1 cellular context compared by ENCODE assay signal in the genomic region with DNA sequence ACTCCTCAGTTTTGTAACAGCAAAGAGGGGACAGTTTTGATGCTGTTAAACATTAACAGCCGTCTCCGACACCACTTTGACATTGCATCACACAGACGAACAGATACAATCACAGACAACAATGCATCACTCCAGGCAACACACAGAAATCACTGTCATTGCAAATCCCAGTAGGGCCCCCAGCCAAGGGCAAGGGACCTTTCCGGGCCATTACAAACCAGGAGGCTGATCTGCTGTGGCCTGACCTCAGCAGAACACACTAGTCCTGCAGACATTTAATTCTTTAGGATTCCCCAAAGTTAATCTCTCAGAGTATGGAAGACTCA.
TF ChIP-seq lines count a peak whose summit lies in the region.

No MANE protein-coding gene starts in this region.

TF ChIP-seq in HepG2, 621 proteins besides CTCF, POLR2A, EP300 and RAD21 (continued from another document and continues in another):
- TF ChIP-seq, protein P1, sequence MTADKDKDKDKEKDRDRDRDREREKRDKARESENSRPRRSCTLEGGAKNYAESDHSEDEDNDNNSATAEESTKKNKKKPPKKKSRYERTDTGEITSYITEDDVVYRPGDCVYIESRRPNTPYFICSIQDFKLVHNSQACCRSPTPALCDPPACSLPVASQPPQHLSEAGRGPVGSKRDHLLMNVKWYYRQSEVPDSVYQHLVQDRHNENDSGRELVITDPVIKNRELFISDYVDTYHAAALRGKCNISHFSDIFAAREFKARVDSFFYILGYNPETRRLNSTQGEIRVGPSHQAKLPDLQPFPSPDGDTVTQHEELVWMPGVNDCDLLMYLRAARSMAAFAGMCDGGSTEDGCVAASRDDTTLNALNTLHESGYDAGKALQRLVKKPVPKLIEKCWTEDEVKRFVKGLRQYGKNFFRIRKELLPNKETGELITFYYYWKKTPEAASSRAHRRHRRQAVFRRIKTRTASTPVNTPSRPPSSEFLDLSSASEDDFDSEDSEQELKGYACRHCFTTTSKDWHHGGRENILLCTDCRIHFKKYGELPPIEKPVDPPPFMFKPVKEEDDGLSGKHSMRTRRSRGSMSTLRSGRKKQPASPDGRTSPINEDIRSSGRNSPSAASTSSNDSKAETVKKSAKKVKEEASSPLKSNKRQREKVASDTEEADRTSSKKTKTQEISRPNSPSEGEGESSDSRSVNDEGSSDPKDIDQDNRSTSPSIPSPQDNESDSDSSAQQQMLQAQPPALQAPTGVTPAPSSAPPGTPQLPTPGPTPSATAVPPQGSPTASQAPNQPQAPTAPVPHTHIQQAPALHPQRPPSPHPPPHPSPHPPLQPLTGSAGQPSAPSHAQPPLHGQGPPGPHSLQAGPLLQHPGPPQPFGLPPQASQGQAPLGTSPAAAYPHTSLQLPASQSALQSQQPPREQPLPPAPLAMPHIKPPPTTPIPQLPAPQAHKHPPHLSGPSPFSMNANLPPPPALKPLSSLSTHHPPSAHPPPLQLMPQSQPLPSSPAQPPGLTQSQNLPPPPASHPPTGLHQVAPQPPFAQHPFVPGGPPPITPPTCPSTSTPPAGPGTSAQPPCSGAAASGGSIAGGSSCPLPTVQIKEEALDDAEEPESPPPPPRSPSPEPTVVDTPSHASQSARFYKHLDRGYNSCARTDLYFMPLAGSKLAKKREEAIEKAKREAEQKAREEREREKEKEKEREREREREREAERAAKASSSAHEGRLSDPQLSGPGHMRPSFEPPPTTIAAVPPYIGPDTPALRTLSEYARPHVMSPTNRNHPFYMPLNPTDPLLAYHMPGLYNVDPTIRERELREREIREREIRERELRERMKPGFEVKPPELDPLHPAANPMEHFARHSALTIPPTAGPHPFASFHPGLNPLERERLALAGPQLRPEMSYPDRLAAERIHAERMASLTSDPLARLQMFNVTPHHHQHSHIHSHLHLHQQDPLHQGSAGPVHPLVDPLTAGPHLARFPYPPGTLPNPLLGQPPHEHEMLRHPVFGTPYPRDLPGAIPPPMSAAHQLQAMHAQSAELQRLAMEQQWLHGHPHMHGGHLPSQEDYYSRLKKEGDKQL (CRISPR knock-in tag; IDR thresholded peaks at IDR 0.05; ENCODE audit: low read depth): 0 out of 2 replicates have a peak, but pooled peaks have one; percentile 20
- TF ChIP-seq, protein P2, sequence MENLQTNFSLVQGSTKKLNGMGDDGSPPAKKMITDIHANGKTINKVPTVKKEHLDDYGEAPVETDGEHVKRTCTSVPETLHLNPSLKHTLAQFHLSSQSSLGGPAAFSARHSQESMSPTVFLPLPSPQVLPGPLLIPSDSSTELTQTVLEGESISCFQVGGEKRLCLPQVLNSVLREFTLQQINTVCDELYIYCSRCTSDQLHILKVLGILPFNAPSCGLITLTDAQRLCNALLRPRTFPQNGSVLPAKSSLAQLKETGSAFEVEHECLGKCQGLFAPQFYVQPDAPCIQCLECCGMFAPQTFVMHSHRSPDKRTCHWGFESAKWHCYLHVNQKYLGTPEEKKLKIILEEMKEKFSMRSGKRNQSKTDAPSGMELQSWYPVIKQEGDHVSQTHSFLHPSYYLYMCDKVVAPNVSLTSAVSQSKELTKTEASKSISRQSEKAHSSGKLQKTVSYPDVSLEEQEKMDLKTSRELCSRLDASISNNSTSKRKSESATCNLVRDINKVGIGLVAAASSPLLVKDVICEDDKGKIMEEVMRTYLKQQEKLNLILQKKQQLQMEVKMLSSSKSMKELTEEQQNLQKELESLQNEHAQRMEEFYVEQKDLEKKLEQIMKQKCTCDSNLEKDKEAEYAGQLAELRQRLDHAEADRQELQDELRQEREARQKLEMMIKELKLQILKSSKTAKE (CRISPR knock-in tag; IDR thresholded peaks at IDR 0.05; ENCODE audit: borderline replicate concordance): 0 out of 2 replicates have a peak, but pooled peaks have one; percentile 25
- TF ChIP-seq SKI (IDR thresholded peaks at IDR 0.05; ENCODE audit: partially characterized antibody): peak; percentile 65
- no peak for TF ChIP-seq ZNF619 (CRISPR knock-in tag; IDR thresholded peaks at IDR 0.05)
- no peak for TF ChIP-seq GRHL1 (CRISPR knock-in tag; conservative IDR thresholded peaks at IDR 0.05)
- no peak for TF ChIP-seq AHR (CRISPR knock-in tag; IDR thresholded peaks at IDR 0.05)
- TF ChIP-seq RBM39 (IDR thresholded peaks at IDR 0.05; ENCODE audit: low read depth, low read length, poor library complexity, severe bottlenecking): no peak
- TF ChIP-seq ARID3A (IDR thresholded peaks at IDR 0.05; ENCODE audit: low read depth, low read length): peak; percentile 47; the same call in 1 of the 2 replicates
- no peak for TF ChIP-seq HBP1 (CRISPR knock-in tag; IDR thresholded peaks at IDR 0.05; ENCODE audit: low read depth)
- TF ChIP-seq HNF1A (IDR thresholded peaks at IDR 0.05; ENCODE audit: low read depth): peak; percentile 87
- peak; percentile 94 for TF ChIP-seq HNF1A (CRISPR knock-in tag; IDR thresholded peaks at IDR 0.05; ENCODE audit: borderline replicate concordance)
- no peak for TF ChIP-seq ARNTL (CRISPR knock-in tag; IDR thresholded peaks at IDR 0.05)
- no peak for TF ChIP-seq ARNT (IDR thresholded peaks at IDR 0.05)
- no peak for TF ChIP-seq ZNF530 (CRISPR knock-in tag; IDR thresholded peaks at IDR 0.05; ENCODE audit: low read depth)
- TF ChIP-seq HDAC2 (CRISPR knock-in tag; IDR thresholded peaks at IDR 0.05): peak; percentile 55
- peak; percentile 77 for TF ChIP-seq GATAD2A (CRISPR knock-in tag; IDR thresholded peaks at IDR 0.05)
- TF ChIP-seq NAIF1 (CRISPR knock-in tag; IDR thresholded peaks at IDR 0.05; ENCODE audit: borderline replicate concordance): no peak
- no peak for TF ChIP-seq ZNF235 (CRISPR knock-in tag; IDR thresholded peaks at IDR 0.05; ENCODE audit: borderline replicate concordance)
- TF ChIP-seq ZNF253 (CRISPR knock-in tag; IDR thresholded peaks at IDR 0.05; ENCODE audit: borderline replicate concordance): no peak
- TF ChIP-seq THAP11 (CRISPR knock-in tag; IDR thresholded peaks at IDR 0.05): 0 out of 2 replicates have a peak, but pooled peaks have one; percentile 26
- TF ChIP-seq XRCC5 (optimal IDR thresholded peaks at IDR 0.05; ENCODE audit: low read length): no peak
- TF ChIP-seq HMG20A (CRISPR knock-in tag; IDR thresholded peaks at IDR 0.05; ENCODE audit: borderline replicate concordance): peak; percentile 58; the same call in 1 of the 2 replicates
- no peak for TF ChIP-seq HOXA3 (CRISPR knock-in tag; IDR thresholded peaks at IDR 0.05)
- peak; percentile 40; the same call in 1 of the 2 replicates for TF ChIP-seq NR2C2 (CRISPR knock-in tag; IDR thresholded peaks at IDR 0.05; ENCODE audit: borderline replicate concordance)
- TF ChIP-seq CEBPG (CRISPR knock-in tag; IDR thresholded peaks at IDR 0.05): peak; percentile 88
- no peak for TF ChIP-seq ZBTB10 (CRISPR knock-in tag; IDR thresholded peaks at IDR 0.05; ENCODE audit: borderline replicate concordance)
- 0 out of 2 replicates have a peak, but pooled peaks have one; percentile 37 for TF ChIP-seq NCOA2 (CRISPR knock-in tag; IDR thresholded peaks at IDR 0.05)
- TF ChIP-seq, protein P3, sequence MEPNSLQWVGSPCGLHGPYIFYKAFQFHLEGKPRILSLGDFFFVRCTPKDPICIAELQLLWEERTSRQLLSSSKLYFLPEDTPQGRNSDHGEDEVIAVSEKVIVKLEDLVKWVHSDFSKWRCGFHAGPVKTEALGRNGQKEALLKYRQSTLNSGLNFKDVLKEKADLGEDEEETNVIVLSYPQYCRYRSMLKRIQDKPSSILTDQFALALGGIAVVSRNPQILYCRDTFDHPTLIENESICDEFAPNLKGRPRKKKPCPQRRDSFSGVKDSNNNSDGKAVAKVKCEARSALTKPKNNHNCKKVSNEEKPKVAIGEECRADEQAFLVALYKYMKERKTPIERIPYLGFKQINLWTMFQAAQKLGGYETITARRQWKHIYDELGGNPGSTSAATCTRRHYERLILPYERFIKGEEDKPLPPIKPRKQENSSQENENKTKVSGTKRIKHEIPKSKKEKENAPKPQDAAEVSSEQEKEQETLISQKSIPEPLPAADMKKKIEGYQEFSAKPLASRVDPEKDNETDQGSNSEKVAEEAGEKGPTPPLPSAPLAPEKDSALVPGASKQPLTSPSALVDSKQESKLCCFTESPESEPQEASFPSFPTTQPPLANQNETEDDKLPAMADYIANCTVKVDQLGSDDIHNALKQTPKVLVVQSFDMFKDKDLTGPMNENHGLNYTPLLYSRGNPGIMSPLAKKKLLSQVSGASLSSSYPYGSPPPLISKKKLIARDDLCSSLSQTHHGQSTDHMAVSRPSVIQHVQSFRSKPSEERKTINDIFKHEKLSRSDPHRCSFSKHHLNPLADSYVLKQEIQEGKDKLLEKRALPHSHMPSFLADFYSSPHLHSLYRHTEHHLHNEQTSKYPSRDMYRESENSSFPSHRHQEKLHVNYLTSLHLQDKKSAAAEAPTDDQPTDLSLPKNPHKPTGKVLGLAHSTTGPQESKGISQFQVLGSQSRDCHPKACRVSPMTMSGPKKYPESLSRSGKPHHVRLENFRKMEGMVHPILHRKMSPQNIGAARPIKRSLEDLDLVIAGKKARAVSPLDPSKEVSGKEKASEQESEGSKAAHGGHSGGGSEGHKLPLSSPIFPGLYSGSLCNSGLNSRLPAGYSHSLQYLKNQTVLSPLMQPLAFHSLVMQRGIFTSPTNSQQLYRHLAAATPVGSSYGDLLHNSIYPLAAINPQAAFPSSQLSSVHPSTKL (CRISPR knock-in tag; IDR thresholded peaks at IDR 0.05): peak; percentile 55
